In the genomic region with DNA sequence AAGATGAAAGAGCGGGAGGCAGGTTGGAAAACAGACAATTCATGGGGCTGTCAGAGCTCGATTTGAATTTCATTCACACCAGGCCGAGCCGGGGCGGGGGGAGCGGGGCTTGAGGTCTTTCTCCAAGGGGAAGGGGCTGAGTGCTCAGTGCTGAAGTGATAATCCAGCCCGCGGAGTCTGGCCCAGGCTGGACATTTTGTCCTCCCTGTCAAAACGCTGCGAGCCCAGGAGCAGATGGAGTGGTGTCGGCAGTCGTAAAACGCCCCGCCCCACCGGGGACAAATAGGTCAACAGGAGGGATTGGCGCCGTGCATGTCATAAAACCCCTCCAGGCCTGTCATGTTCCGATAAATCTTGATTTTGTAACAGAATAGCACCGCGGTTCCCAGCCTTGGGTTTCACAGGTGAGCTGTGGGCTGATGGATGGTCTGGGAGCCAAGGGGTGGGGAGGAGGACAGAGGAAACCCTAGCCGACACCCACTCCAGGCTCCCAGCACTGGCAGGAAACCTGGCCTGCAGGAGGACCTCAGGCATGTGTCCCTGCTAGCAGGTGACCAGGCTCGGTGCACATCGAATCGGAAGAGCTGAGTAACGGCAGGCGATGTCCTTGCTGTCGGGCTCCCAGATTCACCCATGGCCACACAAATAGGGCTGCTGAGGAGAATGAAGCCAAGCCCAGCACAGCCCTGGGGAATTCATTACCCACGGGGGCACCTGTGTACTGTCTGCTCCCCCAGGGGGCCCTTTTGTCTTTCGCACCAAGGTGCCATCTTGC, we compare ENCODE assay signal across 1 cellular context.
TF ChIP-seq lines count a peak whose summit lies in the region.

No MANE protein-coding gene starts in this region.

TF ChIP-seq in SK-N-SH, 30 proteins besides CTCF, POLR2A, EP300 and RAD21 (continued from another document):
- TF ChIP-seq REST (IDR thresholded peaks at IDR 0.05; ENCODE audit: low read depth, low read length) (no peak), TEAD4 (IDR thresholded peaks at IDR 0.05; ENCODE audit: borderline replicate concordance, insufficient read depth) (no peak), RCOR1 (IDR thresholded peaks at IDR 0.05; ENCODE audit: low read length) (no peak), FOXM1 (IDR thresholded peaks at IDR 0.05; ENCODE audit: low read depth) (no peak)
TF ChIP-seq in SK-N-SH: peak in this region for 0.
